ENCODE assay signal across 10 cellular contexts in genomic region chr1:234433563-234434285, GRCh38. TPM values are rescaled to one million over a fixed set of nuclear protein-coding genes. Genes with fewer than 3 reads are reported as not detected.
DNase-seq lines count a peak whose midpoint lies in the region; ATAC-seq and TF ChIP-seq lines count a peak whose summit lies in the region.
"Had no signal": no experiment of that assay in that cellular context is flagged by ENCODE, and none has a peak within 500 bp of the region (broad histone marks: within the 10 kb centered on the region; RNA-seq: fewer than 3 reads in every experiment).

No MANE protein-coding gene starts in this region.

- no TSS peak for BruUV-seq in PC-3 (replicated peaks; lab: Mats Ljungman, UMichigan)

- H3K27me3 ChIP-seq in GM23248 (replicated peaks; ENCODE audit: insufficient read depth) (no peaks in the 10 kb centered on the region), PC-3 (ENCODE audit: low read length) (no peaks in the 10 kb centered on the region)
- H3K27me3 ChIP-seq: vagina had no signal

- peaks cover 9% of the 10 kb centered on the region; the same call in 1 of the 2 replicates for H3K4me1 ChIP-seq in GM23248 (ENCODE audit: insufficient read depth)
- peaks cover 12% of the 10 kb centered on the region for H3K4me1 ChIP-seq in PC-3 (ENCODE audit: insufficient read depth, low read length)
- H3K4me1 ChIP-seq: vagina had no signal

- peaks cover 4% of the 10 kb centered on the region; the same call in 1 of the 2 replicates for H3K36me3 ChIP-seq in GM23248 (ENCODE audit: low read depth)
- H3K36me3 ChIP-seq in PC-3 (ENCODE audit: low read depth, low read length): peaks cover 6% of the 10 kb centered on the region; the same call in 1 of the 2 replicates

- no peaks in the 10 kb centered on the region for H3K9me3 ChIP-seq in GM23248 (ENCODE audit: low read depth)
- no peaks in the 10 kb centered on the region for H3K9me3 ChIP-seq in PC-3 (ENCODE audit: low read length)
- H3K9me3 ChIP-seq: vagina had no signal

- H3K27ac ChIP-seq in GM23248 (peak overlapping the region; percentile 36), PC-3 (ENCODE audit: low read length) (peak overlapping the region; percentile 59)
- H3K27ac ChIP-seq: vagina had no signal

- peaks cover 7% of the 10 kb centered on the region; the same call in 1 of the 2 replicates for H3F3A ChIP-seq in GM23248 (ENCODE audit: insufficient read depth)
- no peaks in the 10 kb centered on the region for H3F3A ChIP-seq in PC-3 (ENCODE audit: low read length, unreplicated experiment)

- no peak overlapping the region for H3K9ac ChIP-seq in GM23248
- no peak overlapping the region for H3K9ac ChIP-seq in PC-3 (ENCODE audit: low read length)

- POLR2A ChIA-PET in PC-3 (lab: Charles Lee; ENCODE audit: unreplicated experiment): no interaction called here

- H4K20me1 ChIP-seq in GM23248 (ENCODE audit: insufficient read depth) (no peaks in the 10 kb centered on the region), PC-3 (ENCODE audit: low read length) (no peaks in the 10 kb centered on the region)

- DNase-seq in GM12864 (ENCODE audit: low read depth) (peak; percentile 26), GM23248 (peak; percentile 83), PC-3 (peak; percentile 81), kidney glomerular epithelial cell (lab: John Stamatoyannopoulos, UW) (peak; percentile 81), putamen (ENCODE audit: low spot score) (no peak), retina (no peak), globus pallidus (ENCODE audit: low spot score) (no peak)
- DNase-seq: NCI-H1417 had no signal

- no peak overlapping the region for H3K4me3 ChIP-seq in GM12864 (ENCODE audit: low read depth, low read length)
- no peak overlapping the region for H3K4me3 ChIP-seq in GM23248
- H3K4me3 ChIP-seq in PC-3 (ENCODE audit: low read length): no peak overlapping the region
- H3K4me3 ChIP-seq: vagina had no signal

- ATAC-seq in PC-3: peak; percentile 99
- ATAC-seq in HG02938 (IDR thresholded peaks at IDR 0.05; ENCODE audit: unreplicated experiment): no peak

- intact Hi-C loops in PC-3 (cut with micrococcal nuclease): no loop called here

- no peaks in the 10 kb centered on the region for H3K9me2 ChIP-seq in GM23248 (ENCODE audit: insufficient read depth)
- no peaks in the 10 kb centered on the region for H3K9me2 ChIP-seq in PC-3 (replicated peaks; ENCODE audit: low read length)

- CTCF ChIA-PET in PC-3 (lab: Charles Lee): no interaction called here

- H3K79me2 ChIP-seq in GM23248 (ENCODE audit: insufficient read depth) (no peaks in the 10 kb centered on the region), PC-3 (ENCODE audit: low read length) (no peaks in the 10 kb centered on the region)

- WGBS in GM23248 (ENCODE audit: low coverage in 1 of 2, low lambda C conversion rate in 2 of 2, missing lambda C conversion rate in 2 of 2), 2 experiments: 67 to 74% methylated on average over 1 of the region's 1 CpG

- H3K4me2 ChIP-seq in GM23248 (ENCODE audit: unreplicated experiment): no peak overlapping the region
- peak overlapping the region; percentile 35; the same call in 1 of the 2 replicates for H3K4me2 ChIP-seq in PC-3 (ENCODE audit: low read length)

- TF ChIP-seq CTCF in GM12864 (IDR thresholded peaks at IDR 0.05; ENCODE audit: low read depth, low read length, missing control alignments) (no peak), PC-3 (conservative IDR thresholded peaks at IDR 0.05; ENCODE audit: low read depth, low read length) (no peak)

- H2AFZ ChIP-seq in GM23248 (0 out of 2 replicates have a peak overlapping the region, but pooled peaks have one; percentile 24), PC-3 (ENCODE audit: low read length) (no peak overlapping the region)

- in situ Hi-C loops in GM23248 (cut with MboI): no loop called here

RNA-seq across cellular contexts. Expression of gene TARBP1, which starts 45.3 kb away (rescaled TPM):
- total RNA-seq in GM23248 (2014; rRNA removed; shearing (Covaris generic)): 11.9 and 61.0 TPM in 2 replicates
- polyA plus RNA-seq in GM23248 (2016; fragmentation: Nextera tagmentation; extraction: Ambion mirVana): 5.2 and 5.7 TPM in 2 replicates
- total RNA-seq in PC-3 (2014; rRNA removed): 15.1 and 27.7 TPM in 2 replicates

Comparison
In these comparisons a context has a peak if more than half of its experiments do, and no peak if none do; other contexts are left out.
1. DNase-seq: peak in GM12864 (single experiment), GM23248 (single experiment), PC-3 (single experiment) and kidney glomerular epithelial cell (single experiment); none in putamen (single experiment), retina (single experiment) and globus pallidus (single experiment).